9 cellular contexts compared by ENCODE assay signal in genomic region chr16:17377360-17378324, GRCh38.
A peak's percentile ranks its signal among the peaks of the same experiment; 100 is the strongest.
DNase-seq lines count a peak whose midpoint lies in the region; TF ChIP-seq lines count a peak whose summit lies in the region.
"Had no signal": no experiment of that assay in that cellular context is flagged by ENCODE, and none has a peak within 500 bp of the region (broad histone marks: within the 10 kb centered on the region; RNA-seq: fewer than 3 reads in every experiment).

No MANE protein-coding gene starts in this region.

- DNase-seq in DMS153 treated with DMSO at 0.1 percent for 48 hours (lab: John Stamatoyannopoulos, UW; ENCODE audit: unreplicated experiment) (peak; percentile 22), DMS153 (lab: John Stamatoyannopoulos, UW) (no peak), germinal center (ENCODE audit: low spot score) (peak; percentile 60), stomach (no peak), NCI-H345 treated with DMSO at 0.1 percent for 48 hours (lab: John Stamatoyannopoulos, UW; ENCODE audit: unreplicated experiment) (no peak), ecto neural progenitor cell (ENCODE audit: low spot score) (no peak)
- no peak for DNase-seq in activated CD4-positive, alpha-beta memory T cell treated with anti-CD3 and anti-CD28 coated beads, Interleukin-2, amount 10 ng/mL, durations not matched to agents 7 days and 5 days

- CTCF ChIA-PET in activated CD4-positive, alpha-beta memory T cell treated with anti-CD3 and anti-CD28 coated beads, Interleukin-2, amount 10 ng/mL, durations not matched to agents 7 days and 5 days (lab: Charles Lee), result interaction anchor here (1.5 kb wide), 1 partner anchor 39 kb away, joined by 4 read pairs; no protein-coding TSS in a partner anchor

- peak overlapping the region; percentile 77 for H3K4me2 ChIP-seq in KMS-11

- no peaks in the 10 kb centered on the region for H3K9me3 ChIP-seq in stomach

- H3K9me3 Mint-ChIP-seq in activated CD4-positive, alpha-beta memory T cell treated with anti-CD3 and anti-CD28 coated beads, Interleukin-2, amount 10 ng/mL, durations not matched to agents 7 days and 5 days, result no peaks in the 10 kb centered on the region

- H3K36me3 ChIP-seq in KMS-11 (ENCODE audit: insufficient read depth) (no peaks in the 10 kb centered on the region), stomach (no peaks in the 10 kb centered on the region)

- H3K36me3 Mint-ChIP-seq in activated CD4-positive, alpha-beta memory T cell treated with anti-CD3 and anti-CD28 coated beads, Interleukin-2, amount 10 ng/mL, durations not matched to agents 7 days and 5 days (ENCODE audit: low read depth), result peaks cover 8% of the 10 kb centered on the region

- H3K27ac ChIP-seq in KMS-11 (peak overlapping the region; percentile 63), stomach (peak overlapping the region in 4 of 5 donors; percentile 54 to 86 (median 65))
- H3K27ac ChIP-seq: 22Rv1 had no signal

- TF ChIP-seq CTCF in KMS-11 (conservative IDR thresholded peaks at IDR 0.05; ENCODE audit: low read depth, low read length), result no peak
- TF ChIP-seq CTCF in stomach (IDR thresholded peaks at IDR 0.05), result no peak

- H3K27me3 ChIP-seq in KMS-11 (ENCODE audit: insufficient read depth, low read depth) (no peaks in the 10 kb centered on the region), stomach (no peaks in the 10 kb centered on the region)

- H3K27ac Mint-ChIP-seq in activated CD4-positive, alpha-beta memory T cell treated with anti-CD3 and anti-CD28 coated beads, Interleukin-2, amount 10 ng/mL, durations not matched to agents 7 days and 5 days, result no peak overlapping the region

- H3K79me2 ChIP-seq in KMS-11 (ENCODE audit: insufficient read depth, low read depth), result peaks cover 9% of the 10 kb centered on the region; the same call in 1 of the 2 replicates

- H4K20me1 ChIP-seq in KMS-11 (ENCODE audit: insufficient read depth), result no peaks in the 10 kb centered on the region

- H3K27me3 Mint-ChIP-seq in activated CD4-positive, alpha-beta memory T cell treated with anti-CD3 and anti-CD28 coated beads, Interleukin-2, amount 10 ng/mL, durations not matched to agents 7 days and 5 days, result no peaks in the 10 kb centered on the region

- 51 to 63% (median 55%) methylated on average over 10 to 11 of the region's 11 CpGs for WGBS in stomach, 5 donors

- no peak overlapping the region for H3K4me3 ChIP-seq in KMS-11 (IDR thresholded peaks at IDR 0.05; ENCODE audit: insufficient read depth, low read depth, low read length)
- H3K4me3 ChIP-seq in stomach, result no peak overlapping the region

- intact Hi-C loops in stomach (cut with DNase I; ENCODE audit: low total_unique reads), result no loop called here

- TF ChIP-seq EP300 in stomach (IDR thresholded peaks at IDR 0.05), result no peak

- H3K9ac ChIP-seq in KMS-11, result peak overlapping the region; percentile 7; the same call in 1 of the 2 replicates

- TF ChIP-seq POLR2A in stomach (IDR thresholded peaks at IDR 0.05), result no peak

- POLR2A ChIA-PET in activated CD4-positive, alpha-beta memory T cell treated with anti-CD3 and anti-CD28 coated beads, Interleukin-2, amount 10 ng/mL, durations not matched to agents 7 days and 5 days (lab: Charles Lee), result interaction anchor here (0.7 to 1.7 kb wide), 4 partner anchors 8 to 120 kb away, joined by 3 to 5 read pairs (median 4); no protein-coding TSS in a partner anchor

- H3K4me3 Mint-ChIP-seq in activated CD4-positive, alpha-beta memory T cell treated with anti-CD3 and anti-CD28 coated beads, Interleukin-2, amount 10 ng/mL, durations not matched to agents 7 days and 5 days, result no peak overlapping the region

- peak overlapping the region; percentile 21; the same call in 1 of the 2 replicates for H2AFZ ChIP-seq in KMS-11 (ENCODE audit: low read depth)

- H3K4me1 Mint-ChIP-seq in activated CD4-positive, alpha-beta memory T cell treated with anti-CD3 and anti-CD28 coated beads, Interleukin-2, amount 10 ng/mL, durations not matched to agents 7 days and 5 days, result peaks cover 34% of the 10 kb centered on the region

- peaks cover 33% of the 10 kb centered on the region for H3K4me1 ChIP-seq in KMS-11 (ENCODE audit: low read depth, poor library complexity, severe bottlenecking)
- H3K4me1 ChIP-seq in stomach, result peaks cover 20 to 85% (median 46%) of the 10 kb centered on the region in 4 donors

Comparison
In these comparisons a context has a peak if more than half of its experiments do, and no peak if none do; other contexts are left out.
1. DNase-seq: peak in DMS153 treated with DMSO at 0.1 percent for 48 hours (single experiment) and germinal center (single experiment); none in DMS153 (single experiment), stomach (single experiment), NCI-H345 treated with DMSO at 0.1 percent for 48 hours (single experiment), activated CD4-positive, alpha-beta memory T cell treated with anti-CD3 and anti-CD28 coated beads, Interleukin-2, amount 10 ng/mL, durations not matched to agents 7 days and 5 days (single experiment) and ecto neural progenitor cell (single experiment).